In genomic region chr21:33478858-33479678, GRCh38 we compare ENCODE assay signal across 8 cellular contexts. TPM values are rescaled to one million over a fixed set of nuclear protein-coding genes. Genes with fewer than 3 reads are reported as not detected.
DNase-seq lines count a peak whose midpoint lies in the region; ATAC-seq, FAIRE-seq and TF ChIP-seq lines count a peak whose summit lies in the region.

No MANE protein-coding gene starts in this region.

- H3K4me1 Mint-ChIP-seq in Caco-2 (ENCODE audit: low read depth, unreplicated experiment) = peaks cover 4% of the 10 kb centered on the region
- peaks cover 13% of the 10 kb centered on the region for H3K4me1 Mint-ChIP-seq in T-helper 2 cell treated with Interferon-gamma antibody and Interleukin-4, amounts not matched to agents 5 μg/mL and 100 μg/mL, for 36 hours (ENCODE audit: low read depth)

- CTCF ChIA-PET in Caco-2 (lab: Charles Lee) = interaction anchor here (0.5 to 1.7 kb wide), 12 partner anchors 12 to 276 kb away, joined by 3 to 27 read pairs (median 6); partner anchors contain the start of genes DNAJC28, DONSON and IFNAR1
- CTCF ChIA-PET in K562 (lab: Yijun Ruan, JAX; ENCODE audit: low intra/inter-chr PET ratio) = no interaction called here

- POLR2A ChIA-PET in Caco-2 (lab: Charles Lee) (interaction anchor here (0.5 to 3.5 kb wide), 8 partner anchors 12 to 154 kb away, joined by 3 to 43 read pairs (median 10); partner anchors contain the start of genes DNAJC28, DONSON, IFNAR1 and SON), K562 (lab: Yijun Ruan, JAX) (interaction anchor here (0.8 to 3.2 kb wide), 9 partner anchors 10 to 72 kb away, joined by 3 to 54 read pairs (median 5); partner anchors contain the start of genes DNAJC28, GART and SON)

- peak overlapping the region; percentile 89 for H3K27ac Mint-ChIP-seq in Caco-2 (ENCODE audit: unreplicated experiment)
- H3K27ac Mint-ChIP-seq in T-helper 2 cell treated with Interferon-gamma antibody and Interleukin-4, amounts not matched to agents 5 μg/mL and 100 μg/mL, for 36 hours = peak overlapping the region; percentile 82

- H3K4me3 Mint-ChIP-seq in Caco-2 (ENCODE audit: unreplicated experiment) = peak overlapping the region; percentile 91
- H3K4me3 Mint-ChIP-seq in T-helper 2 cell treated with Interferon-gamma antibody and Interleukin-4, amounts not matched to agents 5 μg/mL and 100 μg/mL, for 36 hours = peak overlapping the region; percentile 89

- H3K9me1 ChIP-seq in K562 (ENCODE audit: control insufficient read depth, insufficient read depth, low read length) = no peaks in the 10 kb centered on the region

- no peaks in the 10 kb centered on the region for H3K36me3 Mint-ChIP-seq in Caco-2 (ENCODE audit: insufficient read depth, unreplicated experiment)
- H3K36me3 Mint-ChIP-seq in T-helper 2 cell treated with Interferon-gamma antibody and Interleukin-4, amounts not matched to agents 5 μg/mL and 100 μg/mL, for 36 hours (ENCODE audit: low read depth) = no peaks in the 10 kb centered on the region

- TF ChIP-seq POLR2A in K562 (conservative IDR thresholded peaks at IDR 0.05) = no peak

- TF ChIP-seq CTCF in Caco-2 (IDR thresholded peaks at IDR 0.05; ENCODE audit: insufficient read depth in 1 of 2, low read depth in 1 of 2, low read length in 1 of 2, severe bottlenecking in 1 of 2, unreplicated experiment in 1 of 2) = no peak
- peak in 1 of 3 experiments; percentile 41; a peak in 2 of 6 replicates for TF ChIP-seq CTCF in K562 (IDR thresholded peaks at IDR 0.05 in 2 of 3, conservative IDR thresholded peaks at IDR 0.05 in 1 of 3; ENCODE audit: insufficient read depth in 2 of 3, low read depth in 1 of 3, low read length in 3 of 3)

- intact Hi-C loops in Caco-2 (cut with micrococcal nuclease; ENCODE audit: unreplicated experiment) (no loop called here), K562 (cut with micrococcal nuclease) (no loop called here)

- BruUV-seq in Caco-2 (replicated peaks; lab: Mats Ljungman, UMichigan) (no TSS peak), K562 (replicated peaks; lab: Mats Ljungman, UMichigan) (no TSS peak)

- DNase-seq in Caco-2 (peak; percentile 44 to 61), HUDEP-2 (lab: John Stamatoyannopoulos, UW; ENCODE audit: unreplicated experiment in 76 of 76) (peak in 41 of 76 experiments; percentile 9 to 77 (median 49)), K562 (ENCODE audit: extremely low read depth in 1 of 4, low spot score in 3 of 4) (peak; percentile 64 to 68 (median 65))
- DNase-seq in T-helper 2 cell treated with Interferon-gamma antibody and Interleukin-4, amounts not matched to agents 5 μg/mL and 100 μg/mL, for 36 hours (ENCODE audit: low spot score) = peak; percentile 33

- under 1% methylated on average over 68 of the region's 69 CpGs for WGBS in K562 (ENCODE audit: insufficient coverage, low coverage, missing lambda C conversion rate)

- TF ChIP-seq EP300 in K562 (IDR thresholded peaks at IDR 0.05; ENCODE audit: low read length) = no peak

- H2AFZ ChIP-seq in K562 (ENCODE audit: low read depth, low read length) = peak overlapping the region; percentile 93

- H3K4me3 ChIP-seq in Caco-2 (ENCODE audit: low read depth, low read length) (peak overlapping the region; percentile 91), K562 (peak overlapping the region; percentile 97), iPS-18a (ENCODE audit: low read length) (peak overlapping the region; percentile 91), skeletal muscle satellite cell (ENCODE audit: low read length) (peak overlapping the region; percentile 80)

- in situ Hi-C loops in K562 (cut with MboI) = no loop called here

- no peaks in the 10 kb centered on the region for H3K9me3 Mint-ChIP-seq in Caco-2 (ENCODE audit: unreplicated experiment)
- H3K9me3 Mint-ChIP-seq in T-helper 2 cell treated with Interferon-gamma antibody and Interleukin-4, amounts not matched to agents 5 μg/mL and 100 μg/mL, for 36 hours = no peaks in the 10 kb centered on the region

- H3K79me2 ChIP-seq in K562 (ENCODE audit: control insufficient read depth, insufficient read depth, low read length) = peaks cover 31% of the 10 kb centered on the region

- H3K27ac ChIP-seq in K562 (ENCODE audit: extremely low read depth, low read depth, low read length) = peak overlapping the region; percentile 90
- no peak overlapping the region for H3K27ac ChIP-seq in iPS-18a (ENCODE audit: low read length)

- H3K9me3 ChIP-seq in Caco-2 (no peaks in the 10 kb centered on the region), K562 (replicated peaks; ENCODE audit: control insufficient read depth, insufficient read depth, low read depth, low read length) (no peaks in the 10 kb centered on the region; the same call in 1 of the 2 replicates), iPS-18a (ENCODE audit: control insufficient read depth, low read depth, low read length) (no peaks in the 10 kb centered on the region), skeletal muscle satellite cell (replicated peaks; ENCODE audit: low read length) (no peaks in the 10 kb centered on the region)

- peak; percentile 64 for FAIRE-seq in K562 (lab: Jason Lieb, UNC)

- no peaks in the 10 kb centered on the region for H3K27me3 Mint-ChIP-seq in Caco-2 (ENCODE audit: insufficient read depth, unreplicated experiment)
- peaks cover 8% of the 10 kb centered on the region for H3K27me3 Mint-ChIP-seq in T-helper 2 cell treated with Interferon-gamma antibody and Interleukin-4, amounts not matched to agents 5 μg/mL and 100 μg/mL, for 36 hours (ENCODE audit: low read depth)

- H3K9ac ChIP-seq in K562 (ENCODE audit: insufficient read depth in 1 of 2, low read depth in 2 of 2, low read length in 2 of 2) (peak overlapping the region; percentile 87 to 98), iPS-18a (ENCODE audit: low read length) (peak overlapping the region; percentile 26), skeletal muscle satellite cell (ENCODE audit: low read depth, low read length) (peak overlapping the region; percentile 95)

- no peaks in the 10 kb centered on the region for H3K36me3 ChIP-seq in Caco-2 (ENCODE audit: control insufficient read depth, insufficient read depth, low read length)
- H3K36me3 ChIP-seq in K562 (ENCODE audit: control insufficient read depth, insufficient read depth, low read length) = peaks cover 4% of the 10 kb centered on the region; the same call in 1 of the 3 replicates
- H3K36me3 ChIP-seq in iPS-18a (ENCODE audit: control insufficient read depth, low read depth, low read length) = no peaks in the 10 kb centered on the region
- H3K36me3 ChIP-seq in skeletal muscle satellite cell (ENCODE audit: insufficient read depth, low read length) = no peaks in the 10 kb centered on the region

- peak; percentile 17 for ATAC-seq in GM21360 (IDR thresholded peaks at IDR 0.05; ENCODE audit: unreplicated experiment)
- ATAC-seq in K562 = peak; percentile 53
- no peak for ATAC-seq in HG03139 (IDR thresholded peaks at IDR 0.05; ENCODE audit: unreplicated experiment)

- H3K4me1 ChIP-seq in Caco-2 = peaks cover 6% of the 10 kb centered on the region; the same call in 1 of the 2 replicates
- peaks cover 7 to 16% of the 10 kb centered on the region in 2 experiments; a peak in 3 of 5 replicates for H3K4me1 ChIP-seq in K562 (replicated peaks in 1 of 2; ENCODE audit: control insufficient read depth in 2 of 2, insufficient read depth in 2 of 2, low read length in 2 of 2)
- peaks cover 5% of the 10 kb centered on the region for H3K4me1 ChIP-seq in iPS-18a (ENCODE audit: control insufficient read depth, low read depth, low read length)
- peaks cover 7% of the 10 kb centered on the region for H3K4me1 ChIP-seq in skeletal muscle satellite cell (ENCODE audit: control insufficient read depth, insufficient read depth, low read length)

- no peaks in the 10 kb centered on the region for H3K27me3 ChIP-seq in Caco-2 (replicated peaks; ENCODE audit: control insufficient read depth, insufficient read depth, low read length)
- no peaks in the 10 kb centered on the region for H3K27me3 ChIP-seq in K562 (ENCODE audit: control insufficient read depth in 2 of 2, insufficient read depth in 2 of 2, low read length in 2 of 2)
- peaks cover 17% of the 10 kb centered on the region for H3K27me3 ChIP-seq in iPS-18a (ENCODE audit: control insufficient read depth, insufficient read depth, low read length)
- no peaks in the 10 kb centered on the region for H3K27me3 ChIP-seq in skeletal muscle satellite cell (ENCODE audit: control insufficient read depth, insufficient read depth, low read length)

- no peaks in the 10 kb centered on the region for H4K20me1 ChIP-seq in K562 (replicated peaks; ENCODE audit: control insufficient read depth, insufficient read depth, low read length)

- H3K4me2 ChIP-seq in K562 (ENCODE audit: insufficient read depth, low read length) (peak overlapping the region; percentile 97), skeletal muscle satellite cell (ENCODE audit: low read length) (peak overlapping the region; percentile 86)

- TF ChIP-seq RAD21 in K562 (CRISPR knock-in tag; conservative IDR thresholded peaks at IDR 0.05 in 1 of 2, IDR thresholded peaks at IDR 0.05 in 1 of 2) = no peak; a peak in 1 of 4 replicates

RNA-seq across cellular contexts. Expression of gene TMEM50B, which starts 0.7 kb away (rescaled TPM):
- total RNA-seq in Caco-2 (2022) (21.0 and 25.9 TPM in 2 replicates), K562 (2014; rRNA removed) (19.8 and 20.5 TPM in 2 replicates), K562 (2014; rRNA removed; fragmentation: Illumina TruSeq; extraction: Trizol) (28.9 and 29.6 TPM in 2 replicates), K562 (2015; rRNA removed; fragmentation: Illumina TruSeq; extraction: Trizol) (23.9 and 26.6 TPM in 2 replicates), K562 (2021) (24.1 and 25.7 TPM in 2 replicates)
- total RNA-seq in K562 (2011; cell fraction: chromatin; rRNA removed; ENCODE audit: low replicate concordance) = 80.7 and 176 TPM in 2 replicates
- 63.4 and 65.5 TPM in 2 replicates for total RNA-seq in K562 (2011; cell fraction: nucleolus; rRNA removed)
- 122 and 158 TPM in 2 replicates for total RNA-seq in K562 (2011; cell fraction: nucleoplasm; rRNA removed)
- polyA plus RNA-seq in K562 (2011; rRNA removed) (64.6 and 80.1 TPM in 2 replicates), K562 (2014; fragmentation: Illumina TruSeq; extraction: Trizol) (23.3 and 28.8 TPM in 2 replicates), K562 (2014; fragmentation: Nextera tagmentation; extraction: Ambion mirVana) (10 to 100 TPM; 41.3 to 49.1 TPM), K562 (2014; rRNA removed) (39.6 and 40.7 TPM in 2 replicates)
- polyA plus RNA-seq in K562 (2011; cell fraction: cytosol; rRNA removed) = 17.4 and 47.8 TPM in 2 replicates
- polyA plus RNA-seq in K562 (2011; cell fraction: nucleus; rRNA removed) = 123 and 167 TPM in 2 replicates
- 23.7 and 39.6 TPM in 2 replicates for polyA plus RNA-seq in K562 (2012)
- polyA minus RNA-seq in K562 (2011; rRNA and poly(A)+ RNA removed) = 23.1 and 28.5 TPM in 2 replicates
- 6.7 and 7.5 TPM in 2 replicates for polyA minus RNA-seq in K562 (2011; cell fraction: cytosol; rRNA and poly(A)+ RNA removed)
- 18.4 and 34.7 TPM in 2 replicates for polyA minus RNA-seq in K562 (2011; cell fraction: nucleus; rRNA and poly(A)+ RNA removed)
- total RNA-seq in skeletal muscle satellite cell (2012; rRNA removed) = 25.1 and 29.9 TPM in 2 replicates

RNA-seq across cellular contexts. Expression of gene DNAJC28, which starts 12.4 kb away (rescaled TPM):
- 2.5 and 2.7 TPM in 2 replicates for total RNA-seq in Caco-2 (2022)
- total RNA-seq in K562 (2011; cell fraction: chromatin; rRNA removed; ENCODE audit: low replicate concordance) = 1.8 and 5.7 TPM in 2 replicates
- 1.7 and 2.5 TPM in 2 replicates for total RNA-seq in K562 (2011; cell fraction: nucleolus; rRNA removed)
- 1.8 and 2.3 TPM in 2 replicates for total RNA-seq in K562 (2011; cell fraction: nucleoplasm; rRNA removed)
- 0.53 and 1.6 TPM in 2 replicates for total RNA-seq in K562 (2014; rRNA removed)
- total RNA-seq in K562 (2014; rRNA removed; fragmentation: Illumina TruSeq; extraction: Trizol) = 1.1 and 1.4 TPM in 2 replicates
- total RNA-seq in K562 (2015; rRNA removed; fragmentation: Illumina TruSeq; extraction: Trizol) = 0.72 and 1.2 TPM in 2 replicates
- 0.49 and 0.82 TPM in 2 replicates for total RNA-seq in K562 (2021)
- polyA plus RNA-seq in K562 (2011; rRNA removed) = 1.4 and 2.0 TPM in 2 replicates
- 0.24 and 0.29 TPM in 2 replicates for polyA plus RNA-seq in K562 (2011; cell fraction: cytosol; rRNA removed)
- polyA plus RNA-seq in K562 (2011; cell fraction: nucleus; rRNA removed) = 0.43 and 0.44 TPM in 2 replicates
- polyA plus RNA-seq in K562 (2012) = 0.39 and 0.74 TPM in 2 replicates
- polyA plus RNA-seq in K562 (2014; fragmentation: Illumina TruSeq; extraction: Trizol) = 0.68 and 0.91 TPM in 2 replicates
- under 1 TPM; 0.75 to 0.92 TPM for polyA plus RNA-seq in K562 (2014; fragmentation: Nextera tagmentation; extraction: Ambion mirVana)
- 1.3 and 2.5 TPM in 2 replicates for polyA plus RNA-seq in K562 (2014; rRNA removed)
- 1.7 and 3.1 TPM in 2 replicates for polyA minus RNA-seq in K562 (2011; rRNA and poly(A)+ RNA removed)
- 0.48 TPM in 1 of 2 replicates, not detected in the other for polyA minus RNA-seq in K562 (2011; cell fraction: cytosol; rRNA and poly(A)+ RNA removed)
- polyA minus RNA-seq in K562 (2011; cell fraction: nucleus; rRNA and poly(A)+ RNA removed) = 1.1 and 2.6 TPM in 2 replicates
- 0.87 and 1.3 TPM in 2 replicates for total RNA-seq in skeletal muscle satellite cell (2012; rRNA removed)

Comparison
In these comparisons a context has a peak if more than half of its experiments do, and no peak if none do; other contexts are left out.
1. H3K9ac ChIP-seq: peak in every context shown above with its lines; median percentile 95 in skeletal muscle satellite cell; 92 in K562; 26 in iPS-18a.